18 cellular contexts compared by ENCODE assay signal in the genomic region with DNA sequence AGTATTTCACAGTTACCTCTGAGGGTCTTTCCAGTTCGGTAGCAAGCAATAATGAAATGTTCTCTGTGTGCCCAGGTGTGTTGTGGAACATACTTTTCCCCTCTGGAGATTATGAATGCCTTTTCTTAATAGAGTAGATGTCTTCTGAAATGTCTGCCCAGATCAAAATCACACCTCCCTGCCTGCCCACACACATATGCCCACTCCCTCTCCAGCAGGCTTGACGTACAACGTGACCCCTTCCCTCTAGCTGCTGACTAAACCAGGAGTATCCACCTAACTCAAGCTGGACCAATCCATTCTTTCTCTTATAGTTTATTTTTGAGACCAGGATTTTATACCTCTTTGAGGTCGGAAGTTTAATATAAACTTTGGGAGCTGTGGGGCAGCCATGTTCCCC. TPM values are rescaled to one million over a fixed set of nuclear protein-coding genes. Genes with fewer than 3 reads are reported as not detected.
DNase-seq lines count a peak whose midpoint lies in the region; ATAC-seq and TF ChIP-seq lines count a peak whose summit lies in the region.
"Had no signal": no experiment of that assay in that cellular context is flagged by ENCODE, and none has a peak within 500 bp of the region (broad histone marks: within the 10 kb centered on the region; RNA-seq: fewer than 3 reads in every experiment).

No MANE protein-coding gene starts in this region.

- H3K36me3 Mint-ChIP-seq in chondrocyte (ENCODE audit: low read depth) (no peaks in the 10 kb centered on the region), mesothelial cell of epicardium (no peaks in the 10 kb centered on the region), neural progenitor cell (no peaks in the 10 kb centered on the region)

- no peak for TF ChIP-seq CTCF in left ventricle myocardium inferior (IDR thresholded peaks at IDR 0.05; ENCODE audit: borderline replicate concordance)
- TF ChIP-seq CTCF in chondrocyte (IDR thresholded peaks at IDR 0.05) = no peak
- no peak for TF ChIP-seq CTCF in mesothelial cell of epicardium (IDR thresholded peaks at IDR 0.05; ENCODE audit: unreplicated experiment)
- TF ChIP-seq CTCF in neural progenitor cell (IDR thresholded peaks at IDR 0.05) = no peak

- H3K9ac ChIP-seq in neural progenitor cell = no peak overlapping the region
- H3K9ac ChIP-seq: BLaER1 treated with 17β-estradiol and CSF1 and Interleukin-3, amounts not matched to agents 10 nM and 100 nM had no signal

- H3K4me1 ChIP-seq in left ventricle myocardium inferior (peaks cover 86% of the 10 kb centered on the region), neural progenitor cell (no peaks in the 10 kb centered on the region)
- H3K4me1 ChIP-seq: BLaER1 treated with 17β-estradiol and CSF1 and Interleukin-3, amounts not matched to agents 10 nM and 100 nM; Peyer's patch had no signal

- H3K36me3 ChIP-seq in left ventricle myocardium inferior (no peaks in the 10 kb centered on the region), neural progenitor cell (no peaks in the 10 kb centered on the region)
- H3K36me3 ChIP-seq: BLaER1 treated with 17β-estradiol and CSF1 and Interleukin-3, amounts not matched to agents 10 nM and 100 nM; Peyer's patch had no signal

- H3K4me1 Mint-ChIP-seq in chondrocyte (ENCODE audit: low read depth) (peaks cover 65% of the 10 kb centered on the region), mesothelial cell of epicardium (peaks cover 30% of the 10 kb centered on the region), neural progenitor cell (no peaks in the 10 kb centered on the region)

- H3K4me3 Mint-ChIP-seq in chondrocyte (ENCODE audit: unreplicated experiment) (no peak overlapping the region), mesothelial cell of epicardium (no peak overlapping the region), neural progenitor cell (no peak overlapping the region)
- H3K4me3 Mint-ChIP-seq: GM23338 had no signal

- intact Hi-C loops in left ventricle myocardium inferior (cut with micrococcal nuclease) = no loop called here
- intact Hi-C loops in left ventricle myocardium superior (cut with micrococcal nuclease) = no loop called here

- H3K27me3 ChIP-seq in left ventricle myocardium inferior (ENCODE audit: low read depth) = no peaks in the 10 kb centered on the region
- H3K27me3 ChIP-seq in neural progenitor cell = no peaks in the 10 kb centered on the region
- H3K27me3 ChIP-seq: BLaER1 treated with 17β-estradiol and CSF1 and Interleukin-3, amounts not matched to agents 10 nM and 100 nM; Peyer's patch had no signal

- H3K27ac ChIP-seq in left ventricle myocardium inferior (replicated peaks) (peak overlapping the region; percentile 76), neural progenitor cell (no peak overlapping the region)
- H3K27ac ChIP-seq: BLaER1 treated with 17β-estradiol and CSF1 and Interleukin-3, amounts not matched to agents 10 nM and 100 nM; HL-60; Peyer's patch had no signal

- no peaks in the 10 kb centered on the region for H3K27me3 Mint-ChIP-seq in chondrocyte (ENCODE audit: low read depth)
- no peaks in the 10 kb centered on the region for H3K27me3 Mint-ChIP-seq in mesothelial cell of epicardium (ENCODE audit: low read depth)
- H3K27me3 Mint-ChIP-seq in neural progenitor cell (ENCODE audit: insufficient read depth, low read depth) = peaks cover 7% of the 10 kb centered on the region

- no peak for ATAC-seq in left ventricle myocardium superior
- ATAC-seq: GM23338, HCT116 had no signal

- H3F3A ChIP-seq in neural progenitor cell (ENCODE audit: low read depth) = no peaks in the 10 kb centered on the region

- no peak overlapping the region for H3K4me3 ChIP-seq in left ventricle myocardium inferior
- H3K4me3 ChIP-seq in neural progenitor cell = no peak overlapping the region
- H3K4me3 ChIP-seq: BLaER1 treated with 17β-estradiol and CSF1 and Interleukin-3, amounts not matched to agents 10 nM and 100 nM; GM23338; Peyer's patch had no signal

- no peaks in the 10 kb centered on the region for H4K20me1 ChIP-seq in neural progenitor cell (ENCODE audit: low read depth)
- H4K20me1 ChIP-seq: BLaER1 treated with 17β-estradiol and CSF1 and Interleukin-3, amounts not matched to agents 10 nM and 100 nM had no signal

- H2AFZ ChIP-seq in neural progenitor cell (replicated peaks) = no peak overlapping the region
- H2AFZ ChIP-seq: GM23338 had no signal

- no peaks in the 10 kb centered on the region for H3K9me3 Mint-ChIP-seq in chondrocyte (ENCODE audit: low read depth)
- peaks cover 11% of the 10 kb centered on the region for H3K9me3 Mint-ChIP-seq in mesothelial cell of epicardium
- H3K9me3 Mint-ChIP-seq in neural progenitor cell = peaks cover 5% of the 10 kb centered on the region
- H3K9me3 Mint-ChIP-seq: GM23338 had no signal

- H3K9me3 ChIP-seq in left ventricle myocardium inferior (replicated peaks) = no peaks in the 10 kb centered on the region
- no peaks in the 10 kb centered on the region for H3K9me3 ChIP-seq in neural progenitor cell (ENCODE audit: low read depth)
- H3K9me3 ChIP-seq: Peyer's patch had no signal

- H3K4me2 ChIP-seq in neural progenitor cell = no peak overlapping the region
- H3K4me2 ChIP-seq: BLaER1 treated with 17β-estradiol and CSF1 and Interleukin-3, amounts not matched to agents 10 nM and 100 nM; GM23338 had no signal

- H3K79me2 ChIP-seq in neural progenitor cell (ENCODE audit: low read depth) = no peaks in the 10 kb centered on the region

- peak overlapping the region; percentile 23 for H3K27ac Mint-ChIP-seq in chondrocyte (ENCODE audit: unreplicated experiment)
- H3K27ac Mint-ChIP-seq in mesothelial cell of epicardium = peak overlapping the region; percentile 83
- H3K27ac Mint-ChIP-seq in neural progenitor cell = no peak overlapping the region
- H3K27ac Mint-ChIP-seq: GM23338 had no signal

- DNase-seq in left ventricle myocardium inferior (no peak), left ventricle myocardium superior (no peak), chondrocyte (ENCODE audit: low spot score) (no peak), mesothelial cell of epicardium (ENCODE audit: low spot score in 2 of 2, unreplicated experiment in 2 of 2) (no peak), DMS79 (lab: John Stamatoyannopoulos, UW) (no peak), neural progenitor cell (ENCODE audit: low spot score) (no peak), GM19240 (ENCODE audit: insufficient read length, low spot score) (no peak)
- DNase-seq: GF-D8, NCI-H1436 treated with DMSO at 0.1 percent for 48 hours, NCI-H2029 treated with DMSO at 0.1 percent for 48 hours, NCI-H510A treated with DMSO at 0.1 percent for 48 hours, NCI-H82, Peyer's patch, SIG-M5 had no signal

RNA-seq across cellular contexts. Expression of gene ME3, which starts 48.7 kb away (rescaled TPM):
- total RNA-seq in left ventricle myocardium inferior (33.4 TPM), left ventricle myocardium superior (29.8 TPM), chondrocyte (10.8 to 14.6 TPM (median 14.2 TPM) in 3 replicates), mesothelial cell of epicardium (8.4 to 11.8 TPM (median 9.9 TPM) in 3 replicates), neural progenitor cell (ENCODE audit: low replicate concordance) (49.6 and 111 TPM in 2 replicates)
